ENCODE assay signal across 8 cellular contexts in the genomic region with DNA sequence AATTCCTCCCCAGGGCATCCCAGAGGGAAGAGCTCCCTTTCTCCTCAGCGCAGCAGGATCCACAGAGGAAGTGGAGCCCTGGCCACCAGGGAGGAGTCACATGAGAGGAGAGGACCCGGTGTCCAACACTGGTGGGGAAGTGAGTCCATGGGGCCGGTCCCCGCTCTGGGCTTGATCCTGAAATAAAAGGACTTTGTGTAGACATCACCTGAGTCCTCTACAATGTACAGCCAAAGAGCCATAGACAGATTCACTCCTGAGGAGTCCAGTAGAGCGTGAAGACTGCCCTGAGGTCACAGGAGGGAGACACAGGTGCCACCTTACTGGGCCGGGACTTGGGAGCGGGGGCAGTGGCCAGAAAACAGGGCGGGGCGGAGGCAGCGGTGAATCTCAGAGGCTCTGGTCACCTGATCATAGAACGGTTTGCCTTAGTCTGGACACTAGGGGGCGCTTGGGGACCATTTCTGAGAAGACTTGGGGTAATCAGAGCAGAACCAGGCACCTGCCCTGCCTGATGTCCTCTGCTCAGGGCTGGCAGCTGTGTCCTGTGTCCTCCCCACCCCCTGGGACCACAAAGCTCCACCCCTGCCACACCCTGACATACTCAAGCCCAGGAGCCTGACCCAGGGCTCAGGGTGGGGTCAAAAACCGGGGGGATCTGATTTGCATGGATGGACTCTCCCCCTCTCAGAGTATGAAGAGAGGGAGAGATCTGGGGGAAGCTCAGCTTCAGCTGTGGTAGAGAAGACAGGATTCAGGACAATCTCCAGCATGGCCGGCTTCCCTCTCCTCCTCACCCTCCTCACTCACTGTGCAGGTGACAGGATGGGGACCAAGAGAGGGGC.
DNase-seq lines count a peak whose midpoint lies in the region; ATAC-seq and TF ChIP-seq lines count a peak whose summit lies in the region.

No MANE protein-coding gene starts in this region.

- intact Hi-C loops in activated CD8-positive, alpha-beta T cell treated with anti-CD3 and anti-CD28 coated beads for 36 hours (cut with micrococcal nuclease) = no loop called here
- intact Hi-C loops in mucosa of descending colon (cut with DNase I, micrococcal nuclease) = no loop called here

- H3K36me3 Mint-ChIP-seq in activated CD8-positive, alpha-beta T cell treated with anti-CD3 and anti-CD28 coated beads for 36 hours (ENCODE audit: low read depth) = no peaks in the 10 kb centered on the region
- no peaks in the 10 kb centered on the region for H3K36me3 Mint-ChIP-seq in endothelial cell (ENCODE audit: low read depth, unreplicated experiment)

- no peaks in the 10 kb centered on the region for H3K9me3 Mint-ChIP-seq in activated CD8-positive, alpha-beta T cell treated with anti-CD3 and anti-CD28 coated beads for 36 hours
- H3K9me3 Mint-ChIP-seq in endothelial cell (ENCODE audit: unreplicated experiment) = no peaks in the 10 kb centered on the region

- POLR2A ChIA-PET in activated CD8-positive, alpha-beta T cell treated with anti-CD3 and anti-CD28 coated beads for 36 hours (lab: Charles Lee) = no interaction called here

- H3K27me3 Mint-ChIP-seq in activated CD8-positive, alpha-beta T cell treated with anti-CD3 and anti-CD28 coated beads for 36 hours = peaks cover 26% of the 10 kb centered on the region
- peaks cover 13% of the 10 kb centered on the region for H3K27me3 Mint-ChIP-seq in endothelial cell (ENCODE audit: unreplicated experiment)

- no peak overlapping the region for H3K4me3 Mint-ChIP-seq in activated CD8-positive, alpha-beta T cell treated with anti-CD3 and anti-CD28 coated beads for 36 hours
- H3K4me3 Mint-ChIP-seq in endothelial cell (ENCODE audit: unreplicated experiment) = no peak overlapping the region

- ATAC-seq in GM18909 (IDR thresholded peaks at IDR 0.05; ENCODE audit: poor library complexity, unreplicated experiment) = peak; percentile 72
- ATAC-seq in activated CD8-positive, alpha-beta T cell treated with anti-CD3 and anti-CD28 coated beads for 36 hours = peak; percentile 96
- peak; percentile 97 for ATAC-seq in mucosa of descending colon

- no peaks in the 10 kb centered on the region for H3K4me1 ChIP-seq in mucosa of descending colon (ENCODE audit: low read depth)

- H3K4me3 ChIP-seq in AG10803 (ENCODE audit: low read length) (no peak overlapping the region), mucosa of descending colon (no peak overlapping the region)

- DNase-seq in AG10803 (ENCODE audit: low read depth) (peak; percentile 56), HS-27A (ENCODE audit: low read depth) (peak; percentile 9), NCI-H774 (lab: John Stamatoyannopoulos, UW) (peak; percentile 81), endothelial cell (ENCODE audit: low spot score) (peak; percentile 94), mucosa of descending colon (peak; percentile 76 to 82 (median 76))
- DNase-seq in activated CD8-positive, alpha-beta T cell treated with anti-CD3 and anti-CD28 coated beads for 36 hours = peak; percentile 89
- peak; percentile 56 for DNase-seq in stimulated activated CD8-positive, alpha-beta memory T cell treated with anti-CD3 and anti-CD28 coated beads, Interleukin-7, amount 100 ng/mL, for 24 hours (ENCODE audit: low read depth)

- no peaks in the 10 kb centered on the region for H3K36me3 ChIP-seq in mucosa of descending colon (ENCODE audit: low read depth)

- no peaks in the 10 kb centered on the region for H3K9me3 ChIP-seq in mucosa of descending colon

- CTCF ChIA-PET in activated CD8-positive, alpha-beta T cell treated with anti-CD3 and anti-CD28 coated beads for 36 hours (lab: Charles Lee) = interaction anchor here (0.9 to 3.2 kb wide), 3 partner anchors 14 to 75 kb away, joined by 4 to 12 read pairs (median 7); no protein-coding TSS in a partner anchor

- no peak overlapping the region for H3K27ac Mint-ChIP-seq in activated CD8-positive, alpha-beta T cell treated with anti-CD3 and anti-CD28 coated beads for 36 hours
- no peak overlapping the region for H3K27ac Mint-ChIP-seq in endothelial cell (ENCODE audit: unreplicated experiment)

- no peaks in the 10 kb centered on the region for H3K4me1 Mint-ChIP-seq in activated CD8-positive, alpha-beta T cell treated with anti-CD3 and anti-CD28 coated beads for 36 hours (ENCODE audit: low read depth)
- H3K4me1 Mint-ChIP-seq in endothelial cell (ENCODE audit: unreplicated experiment) = peaks cover 3% of the 10 kb centered on the region

- TF ChIP-seq CTCF in AG10803 (conservative IDR thresholded peaks at IDR 0.05; ENCODE audit: low read length) = peak; percentile 66
- TF ChIP-seq CTCF in activated CD8-positive, alpha-beta T cell treated with anti-CD3 and anti-CD28 coated beads for 36 hours (IDR thresholded peaks at IDR 0.05) = peak; percentile 42
- peak; percentile 77 for TF ChIP-seq CTCF in endothelial cell (IDR thresholded peaks at IDR 0.05; ENCODE audit: unreplicated experiment)
- TF ChIP-seq CTCF in mucosa of descending colon (IDR thresholded peaks at IDR 0.05) = peak; percentile 42

Comparison
In these comparisons a context has a peak if more than half of its experiments do, and no peak if none do; other contexts are left out.
1. DNase-seq: peak in every context shown above with its lines; median percentile 94 in endothelial cell; 89 in activated CD8-positive, alpha-beta T cell treated with anti-CD3 and anti-CD28 coated beads for 36 hours; 81 in NCI-H774; 76 in mucosa of descending colon; 56 in AG10803; 56 in stimulated activated CD8-positive, alpha-beta memory T cell treated with anti-CD3 and anti-CD28 coated beads, Interleukin-7, amount 100 ng/mL, for 24 hours; 9 in HS-27A.